1 cellular context compared by ENCODE assay signal in the genomic region with DNA sequence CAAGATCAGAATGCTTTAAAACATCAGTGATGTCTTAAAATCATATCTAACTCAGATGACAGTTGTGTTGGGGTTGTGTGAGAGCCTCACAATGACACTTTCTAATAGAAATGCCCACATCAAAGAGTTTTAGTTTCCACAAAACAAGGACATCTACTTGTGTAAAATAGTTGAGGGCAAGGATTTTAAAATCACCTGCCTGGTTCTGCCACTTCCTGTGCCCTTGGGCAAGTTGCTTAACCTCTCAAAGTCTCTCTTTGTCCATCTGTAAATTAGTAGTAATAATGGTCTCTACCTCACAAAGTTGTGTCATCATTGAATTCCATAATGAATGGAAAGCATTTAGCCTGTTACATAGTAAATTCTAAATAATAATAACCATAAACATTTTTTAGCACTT.
TF ChIP-seq lines count a peak whose summit lies in the region.

No MANE protein-coding gene starts in this region.

TF ChIP-seq in GM12878, 131 proteins besides CTCF, POLR2A, EP300 and RAD21 (continued from another document):
- TF ChIP-seq CEBPZ (IDR thresholded peaks at IDR 0.05; ENCODE audit: low read depth, low read length) (no peak), POU2F2 (IDR thresholded peaks at IDR 0.05; ENCODE audit: borderline replicate concordance, low read depth, low read length) (no peak), ZNF592 (IDR thresholded peaks at IDR 0.05) (no peak), ZBTB33 (IDR thresholded peaks at IDR 0.05) (no peak), MXI1 (IDR thresholded peaks at IDR 0.05; ENCODE audit: low read depth, low read length) (no peak), PKNOX1 (IDR thresholded peaks at IDR 0.05) (no peak), HDGF (IDR thresholded peaks at IDR 0.05) (no peak)
